9 cellular contexts compared by ENCODE assay signal in genomic region chr2:234292205-234292954, GRCh38.
DNase-seq lines count a peak whose midpoint lies in the region; ATAC-seq and TF ChIP-seq lines count a peak whose summit lies in the region.
"Had no signal": no experiment of that assay in that cellular context is flagged by ENCODE, and none has a peak within 500 bp of the region (broad histone marks: within the 10 kb centered on the region; RNA-seq: fewer than 3 reads in every experiment).

No MANE protein-coding gene starts in this region.

- peaks cover 10% of the 10 kb centered on the region for H3K36me3 Mint-ChIP-seq in T-helper 1 cell treated with Interleukin-12 subunit alpha and Interleukin-12 subunit beta and Interleukin-4 antibody, amounts not matched to agents 30 μg/mL and 1 μg/mL, for 36 hours (ENCODE audit: low read depth)

- 74 to 78% methylated on average over 10 of the region's 10 CpGs for WGBS in tibial nerve, 2 donors

- DNase-seq in DMS153 (lab: John Stamatoyannopoulos, UW) (peak; percentile 25), DMS153 treated with DMSO at 0.1 percent for 48 hours (lab: John Stamatoyannopoulos, UW; ENCODE audit: unreplicated experiment) (no peak), cardiac fibroblast (ENCODE audit: low read depth in 2 of 2) (peak; percentile 82 to 83), tibial nerve (ENCODE audit: low spot score in 2 of 2) (no peak), EL (no peak)
- DNase-seq in stimulated activated naive CD4-positive, alpha-beta T cell treated with Interleukin-2 at 50 U/mL for 16 hours (lab: John Stamatoyannopoulos, UW) = peak; percentile 60

- H3K27ac ChIP-seq in tibial nerve = peak overlapping the region in 1 of 4 donors; percentile 69
- H3K27ac ChIP-seq: 22Rv1 had no signal

- H3K27me3 ChIP-seq in tibial nerve = no peaks in the 10 kb centered on the region

- peaks cover 0 to 16% (median 0%) of the 10 kb centered on the region in 4 donors for H3K4me1 ChIP-seq in tibial nerve

- H3K4me3 ChIP-seq in cardiac fibroblast (replicated peaks in 1 of 2; ENCODE audit: low read depth in 2 of 2, low read length in 2 of 2) = no peak overlapping the region
- H3K4me3 ChIP-seq in tibial nerve = no peak overlapping the region

- no peak for TF ChIP-seq EP300 in tibial nerve (IDR thresholded peaks at IDR 0.05)

- no peak for TF ChIP-seq POLR2A in tibial nerve (IDR thresholded peaks at IDR 0.05)

- H3K4me3 Mint-ChIP-seq in T-helper 1 cell treated with Interleukin-12 subunit alpha and Interleukin-12 subunit beta and Interleukin-4 antibody, amounts not matched to agents 30 μg/mL and 1 μg/mL, for 36 hours = peak overlapping the region; percentile 78

- no peaks in the 10 kb centered on the region for H3K9me3 ChIP-seq in tibial nerve

- peaks cover 82% of the 10 kb centered on the region for H3K4me1 Mint-ChIP-seq in T-helper 1 cell treated with Interleukin-12 subunit alpha and Interleukin-12 subunit beta and Interleukin-4 antibody, amounts not matched to agents 30 μg/mL and 1 μg/mL, for 36 hours (ENCODE audit: low read depth)

- no peak for TF ChIP-seq CTCF in cardiac fibroblast (IDR thresholded peaks at IDR 0.05; ENCODE audit: low read depth, low read length)
- TF ChIP-seq CTCF in tibial nerve (IDR thresholded peaks at IDR 0.05) = no peak

- no peaks in the 10 kb centered on the region for H3K36me3 ChIP-seq in tibial nerve

- H3K9me3 Mint-ChIP-seq in T-helper 1 cell treated with Interleukin-12 subunit alpha and Interleukin-12 subunit beta and Interleukin-4 antibody, amounts not matched to agents 30 μg/mL and 1 μg/mL, for 36 hours = no peaks in the 10 kb centered on the region

- H3K27me3 Mint-ChIP-seq in T-helper 1 cell treated with Interleukin-12 subunit alpha and Interleukin-12 subunit beta and Interleukin-4 antibody, amounts not matched to agents 30 μg/mL and 1 μg/mL, for 36 hours (ENCODE audit: low read depth) = no peaks in the 10 kb centered on the region

- H3K27ac Mint-ChIP-seq in T-helper 1 cell treated with Interleukin-12 subunit alpha and Interleukin-12 subunit beta and Interleukin-4 antibody, amounts not matched to agents 30 μg/mL and 1 μg/mL, for 36 hours = peak overlapping the region; percentile 99

- peak; percentile 50 for ATAC-seq in HG03196 (IDR thresholded peaks at IDR 0.05; ENCODE audit: unreplicated experiment)

Comparison
In these comparisons a context has a peak if more than half of its experiments do, and no peak if none do; other contexts are left out.
1. DNase-seq: peak in DMS153 (single experiment), cardiac fibroblast (2 of 2) and stimulated activated naive CD4-positive, alpha-beta T cell treated with Interleukin-2 at 50 U/mL for 16 hours (single experiment); none in DMS153 treated with DMSO at 0.1 percent for 48 hours (single experiment), tibial nerve (0 of 2) and EL (single experiment).